23 cellular contexts compared by ENCODE assay signal in the genomic region with DNA sequence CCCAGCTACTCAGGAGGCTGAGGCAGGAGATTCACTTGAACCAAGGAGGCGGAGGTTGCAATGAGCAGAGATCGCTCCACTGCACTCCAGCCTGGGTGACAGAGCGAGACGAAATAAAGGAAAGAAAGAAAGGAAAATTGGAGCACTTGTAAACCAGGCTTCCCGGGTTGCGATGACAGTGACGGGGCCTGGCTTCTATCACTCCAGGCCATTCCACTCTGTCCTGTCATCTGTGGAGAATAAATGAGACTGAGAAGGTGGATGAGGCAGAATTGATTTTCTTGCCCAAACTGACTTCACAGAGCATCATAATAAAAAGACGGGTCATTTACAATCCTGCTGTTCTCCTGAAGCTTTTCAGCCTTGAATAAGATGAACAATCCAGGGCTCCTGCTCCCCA. TPM values are rescaled to one million over a fixed set of nuclear protein-coding genes. Genes with fewer than 3 reads are reported as not detected.
DNase-seq lines count a peak whose midpoint lies in the region; ATAC-seq and TF ChIP-seq lines count a peak whose summit lies in the region.
"Had no signal": no experiment of that assay in that cellular context is flagged by ENCODE, and none has a peak within 500 bp of the region (broad histone marks: within the 10 kb centered on the region; RNA-seq: fewer than 3 reads in every experiment).

No MANE protein-coding gene starts in this region.

- intact Hi-C loops in upper lobe of right lung (cut with DNase I) (no loop called here), OCI-LY7 (cut with micrococcal nuclease; ENCODE audit: unreplicated experiment) (no loop called here)

- CTCF ChIA-PET in HEK293T (lab: Yijun Ruan, JAX), result no interaction called here
- CTCF ChIA-PET in OCI-LY7 (lab: Charles Lee; ENCODE audit: unreplicated experiment), result no interaction called here

- no peak overlapping the region for H3K18ac ChIP-seq in neuronal stem cell (ENCODE audit: low read length)

- H3K9me2 ChIP-seq in OCI-LY7 (ENCODE audit: insufficient read depth, low read length), result no peaks in the 10 kb centered on the region

- H3K4me1 ChIP-seq in neuronal stem cell (ENCODE audit: control insufficient read depth in 2 of 2, insufficient read depth in 1 of 2, low read depth in 1 of 2, low read length in 2 of 2) (no peaks in the 10 kb centered on the region), upper lobe of right lung (no peaks in the 10 kb centered on the region), OCI-LY7 (ENCODE audit: insufficient read depth, low read length, poor library complexity, severe bottlenecking) (no peaks in the 10 kb centered on the region)

- H2BK12ac ChIP-seq in neuronal stem cell (ENCODE audit: low read length), result no peak overlapping the region

- H3K4ac ChIP-seq in neuronal stem cell (ENCODE audit: low read length), result no peak overlapping the region

- no peak overlapping the region for H3K9ac ChIP-seq in neuronal stem cell (ENCODE audit: low read depth, low read length, poor library complexity)

- H3K27me3 ChIP-seq in neuronal stem cell (ENCODE audit: control insufficient read depth in 3 of 3, insufficient read depth in 3 of 3, low read depth in 1 of 3, low read length in 3 of 3) (peaks cover 0 to 4% (median 0%) of the 10 kb centered on the region in 3 experiments), upper lobe of right lung (no peaks in the 10 kb centered on the region)

- no peak overlapping the region for H2AFZ ChIP-seq in neuronal stem cell (ENCODE audit: low read length)
- no peak overlapping the region for H2AFZ ChIP-seq in OCI-LY7 (ENCODE audit: low read length)

- DNase-seq in HEK293T (ENCODE audit: extremely low spot score) (no peak), neuronal stem cell (ENCODE audit: low spot score) (no peak), upper lobe of right lung (peak; percentile 5), OCI-LY7 (ENCODE audit: low spot score) (no peak), nucleus accumbens (lab: John Stamatoyannopoulos, UW) (no peak)
- DNase-seq: CD8-positive, alpha-beta T cell; DMS 273 treated with DMSO at 0.1 percent for 48 hours; DMS79; HCEC 1CT; IMR-90; KG1; MM.1S; NCI-H2029 treated with DMSO at 0.1 percent for 48 hours; NCI-H446 treated with DMSO at 0.1 percent for 48 hours; NCI-H526 treated with DMSO at 0.1 percent for 48 hours; RPMI8226; SHP77 had no signal

- H4K20me1 ChIP-seq in OCI-LY7 (ENCODE audit: insufficient read depth, low read length), result no peaks in the 10 kb centered on the region

- H4K8ac ChIP-seq in neuronal stem cell (ENCODE audit: low read depth, low read length), result no peak overlapping the region

- no peak overlapping the region for H2BK120ac ChIP-seq in neuronal stem cell (ENCODE audit: low read depth, low read length)

- no CpG with 5 or more reads among the region's 8 CpGs for WGBS in neuronal stem cell (ENCODE audit: extremely low coverage in 2 of 2, insufficient read length in 2 of 2, insufficient replicate concordance in 1 of 2), 2 donors

- H3K36me3 ChIP-seq in neuronal stem cell (replicated peaks in 1 of 2; ENCODE audit: control insufficient read depth in 2 of 2, insufficient read depth in 2 of 2, low read length in 2 of 2) (no peaks in the 10 kb centered on the region), upper lobe of right lung (no peaks in the 10 kb centered on the region), OCI-LY7 (ENCODE audit: insufficient read depth, low read length) (no peaks in the 10 kb centered on the region)

- H4K91ac ChIP-seq in neuronal stem cell (ENCODE audit: low read depth, low read length, poor library complexity), result no peak overlapping the region

- no peaks in the 10 kb centered on the region for H3K79me2 ChIP-seq in OCI-LY7 (ENCODE audit: insufficient read depth, low read depth, low read length)

- no peak overlapping the region for H2BK5ac ChIP-seq in neuronal stem cell (ENCODE audit: low read length)

- TF ChIP-seq CTCF in upper lobe of right lung (IDR thresholded peaks at IDR 0.05) (no peak), OCI-LY7 (conservative IDR thresholded peaks at IDR 0.05; ENCODE audit: low read length) (no peak)

- ATAC-seq in SK-N-SH treated with all-trans-retinoic acid at 6 μM for 48 hours, result no peak
- no peak for ATAC-seq in upper lobe of right lung
- ATAC-seq in GM21390 (IDR thresholded peaks at IDR 0.05; ENCODE audit: unreplicated experiment), result no peak
- ATAC-seq: CD8-positive, alpha-beta T cell had no signal

- H3K23ac ChIP-seq in neuronal stem cell (ENCODE audit: low read depth, low read length, poor library complexity), result no peak overlapping the region

- BruUV-seq in OCI-LY7 (replicated peaks; lab: Mats Ljungman, UMichigan), result no TSS peak

- POLR2A ChIA-PET in HEK293T (lab: Yijun Ruan, JAX) (no interaction called here), OCI-LY7 (lab: Charles Lee) (no interaction called here)

- H3K4me3 ChIP-seq in neuronal stem cell (ENCODE audit: low read length in 2 of 2) (no peak overlapping the region), upper lobe of right lung (no peak overlapping the region), OCI-LY7 (ENCODE audit: low read depth, low read length, poor library complexity, severe bottlenecking) (no peak overlapping the region)
- H3K4me3 ChIP-seq: A549, SK-N-MC had no signal

- peak overlapping the region; percentile 6 for H2BK15ac ChIP-seq in neuronal stem cell (ENCODE audit: low read length)

- no peaks in the 10 kb centered on the region for H3K9me3 ChIP-seq in neuronal stem cell (replicated peaks in 1 of 2; ENCODE audit: control insufficient read depth in 2 of 2, insufficient read depth in 1 of 2, low read depth in 1 of 2, low read length in 2 of 2)
- H3K9me3 ChIP-seq in upper lobe of right lung, result no peaks in the 10 kb centered on the region
- no peaks in the 10 kb centered on the region for H3K9me3 ChIP-seq in OCI-LY7 (ENCODE audit: low read length)
- H3K9me3 ChIP-seq: A549 had no signal

- H3K79me1 ChIP-seq in neuronal stem cell (ENCODE audit: low read depth, low read length), result no peaks in the 10 kb centered on the region

- H3K14ac ChIP-seq in neuronal stem cell (ENCODE audit: low read length), result no peak overlapping the region

- H2AK5ac ChIP-seq in neuronal stem cell (ENCODE audit: low read depth, low read length), result no peak overlapping the region

- H3K27ac ChIP-seq in neuronal stem cell (replicated peaks; ENCODE audit: low read length) (no peak overlapping the region), upper lobe of right lung (no peak overlapping the region), OCI-LY7 (ENCODE audit: low read depth, low read length, poor library complexity, severe bottlenecking) (no peak overlapping the region)
- H3K27ac ChIP-seq: C4-2B, SK-N-MC had no signal

- no peak overlapping the region for H3K4me2 ChIP-seq in neuronal stem cell (ENCODE audit: insufficient read depth, low read length, poor library complexity, severe bottlenecking)
- no peak overlapping the region for H3K4me2 ChIP-seq in OCI-LY7 (ENCODE audit: low read length)

TF ChIP-seq in HEK293T, 16 proteins besides CTCF, POLR2A, EP300 and RAD21:
- TF ChIP-seq ZNF384 (IDR thresholded peaks at IDR 0.05), result no peak
- TF ChIP-seq, protein P1, sequence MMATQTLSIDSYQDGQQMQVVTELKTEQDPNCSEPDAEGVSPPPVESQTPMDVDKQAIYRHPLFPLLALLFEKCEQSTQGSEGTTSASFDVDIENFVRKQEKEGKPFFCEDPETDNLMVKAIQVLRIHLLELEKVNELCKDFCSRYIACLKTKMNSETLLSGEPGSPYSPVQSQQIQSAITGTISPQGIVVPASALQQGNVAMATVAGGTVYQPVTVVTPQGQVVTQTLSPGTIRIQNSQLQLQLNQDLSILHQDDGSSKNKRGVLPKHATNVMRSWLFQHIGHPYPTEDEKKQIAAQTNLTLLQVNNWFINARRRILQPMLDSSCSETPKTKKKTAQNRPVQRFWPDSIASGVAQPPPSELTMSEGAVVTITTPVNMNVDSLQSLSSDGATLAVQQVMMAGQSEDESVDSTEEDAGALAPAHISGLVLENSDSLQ (IDR thresholded peaks at IDR 0.05), result peak; percentile 11; the same call in 1 of the 2 replicates

TF ChIP-seq in SK-N-SH treated with all-trans-retinoic acid at 6 μM for 48 hours, 23 proteins besides CTCF, POLR2A, EP300 and RAD21:
- TF ChIP-seq, protein P2, sequence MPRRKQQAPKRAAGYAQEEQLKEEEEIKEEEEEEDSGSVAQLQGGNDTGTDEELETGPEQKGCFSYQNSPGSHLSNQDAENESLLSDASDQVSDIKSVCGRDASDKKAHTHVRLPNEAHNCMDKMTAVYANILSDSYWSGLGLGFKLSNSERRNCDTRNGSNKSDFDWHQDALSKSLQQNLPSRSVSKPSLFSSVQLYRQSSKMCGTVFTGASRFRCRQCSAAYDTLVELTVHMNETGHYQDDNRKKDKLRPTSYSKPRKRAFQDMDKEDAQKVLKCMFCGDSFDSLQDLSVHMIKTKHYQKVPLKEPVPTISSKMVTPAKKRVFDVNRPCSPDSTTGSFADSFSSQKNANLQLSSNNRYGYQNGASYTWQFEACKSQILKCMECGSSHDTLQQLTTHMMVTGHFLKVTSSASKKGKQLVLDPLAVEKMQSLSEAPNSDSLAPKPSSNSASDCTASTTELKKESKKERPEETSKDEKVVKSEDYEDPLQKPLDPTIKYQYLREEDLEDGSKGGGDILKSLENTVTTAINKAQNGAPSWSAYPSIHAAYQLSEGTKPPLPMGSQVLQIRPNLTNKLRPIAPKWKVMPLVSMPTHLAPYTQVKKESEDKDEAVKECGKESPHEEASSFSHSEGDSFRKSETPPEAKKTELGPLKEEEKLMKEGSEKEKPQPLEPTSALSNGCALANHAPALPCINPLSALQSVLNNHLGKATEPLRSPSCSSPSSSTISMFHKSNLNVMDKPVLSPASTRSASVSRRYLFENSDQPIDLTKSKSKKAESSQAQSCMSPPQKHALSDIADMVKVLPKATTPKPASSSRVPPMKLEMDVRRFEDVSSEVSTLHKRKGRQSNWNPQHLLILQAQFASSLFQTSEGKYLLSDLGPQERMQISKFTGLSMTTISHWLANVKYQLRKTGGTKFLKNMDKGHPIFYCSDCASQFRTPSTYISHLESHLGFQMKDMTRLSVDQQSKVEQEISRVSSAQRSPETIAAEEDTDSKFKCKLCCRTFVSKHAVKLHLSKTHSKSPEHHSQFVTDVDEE (CRISPR knock-in tag; IDR thresholded peaks at IDR 0.05), result 0 out of 2 replicates have a peak, but pooled peaks have one; percentile 20
- TF ChIP-seq OSR1 (CRISPR knock-in tag; IDR thresholded peaks at IDR 0.05), result no peak

RNA-seq across cellular contexts. Expression of a gene that starts 12.1 kb away (rescaled TPM):
- 0.10 TPM for polyA plus RNA-seq in neuronal stem cell (2013, experiment 1 of 2)
- 0.06 TPM for polyA plus RNA-seq in neuronal stem cell (2013, experiment 2 of 2)
- 0.29 TPM for total RNA-seq in upper lobe of right lung
- total RNA-seq in OCI-LY7 (2014; rRNA removed; shearing (Covaris generic)), result not detected in 2 replicates
- total RNA-seq in OCI-LY7 (2022), result not detected in 2 replicates
- total RNA-seq: H1, IMR-90 had no signal
- polyA plus RNA-seq: H1, IMR-90 had no signal

RNA-seq across cellular contexts. Expression of a gene that starts 52.7 kb away (rescaled TPM):
- polyA plus RNA-seq in neuronal stem cell (2013, experiment 1 of 2), result not detected
- polyA plus RNA-seq in neuronal stem cell (2013, experiment 2 of 2), result not detected
- total RNA-seq in upper lobe of right lung, result not detected
- total RNA-seq in OCI-LY7 (2014; rRNA removed; shearing (Covaris generic)), result not detected in 2 replicates
- not detected in 2 replicates for total RNA-seq in OCI-LY7 (2022)
- total RNA-seq: CD8-positive, alpha-beta T cell; H1 had no signal
- polyA plus RNA-seq: H1 had no signal
